ENCODE assay signal across 15 cellular contexts in genomic region chr1:211705439-211706205, GRCh38. TPM values are rescaled to one million over a fixed set of nuclear protein-coding genes. Genes with fewer than 3 reads are reported as not detected.
DNase-seq lines count a peak whose midpoint lies in the region; ATAC-seq and TF ChIP-seq lines count a peak whose summit lies in the region.
"Had no signal": no experiment of that assay in that cellular context is flagged by ENCODE, and none has a peak within 500 bp of the region (broad histone marks: within the 10 kb centered on the region; RNA-seq: fewer than 3 reads in every experiment).

No MANE protein-coding gene starts in this region.

- H3K4me3 Mint-ChIP-seq in stimulated activated naive CD8-positive, alpha-beta T cell treated with anti-CD3 and anti-CD28 coated beads, Interleukin-15, amount 100 ng/mL, for 72 hours: no peak overlapping the region
- H3K4me3 Mint-ChIP-seq: mesothelial cell of epicardium had no signal

- POLR2A ChIA-PET in PC-9 (lab: Charles Lee; ENCODE audit: unreplicated experiment): no interaction called here

- no peaks in the 10 kb centered on the region for H3K27me3 Mint-ChIP-seq in stimulated activated naive CD8-positive, alpha-beta T cell treated with anti-CD3 and anti-CD28 coated beads, Interleukin-15, amount 100 ng/mL, for 72 hours

- H3K27ac Mint-ChIP-seq in stimulated activated naive CD8-positive, alpha-beta T cell treated with anti-CD3 and anti-CD28 coated beads, Interleukin-15, amount 100 ng/mL, for 72 hours: no peak overlapping the region
- H3K27ac Mint-ChIP-seq: mesothelial cell of epicardium had no signal

- H3K36me3 ChIP-seq in PC-9 (ENCODE audit: low read depth) (no peaks in the 10 kb centered on the region), upper lobe of right lung (no peaks in the 10 kb centered on the region)

- H3K27ac ChIP-seq in PC-9: peak overlapping the region; percentile 18; the same call in 1 of the 2 replicates
- peak overlapping the region; percentile 60 for H3K27ac ChIP-seq in foreskin keratinocyte
- no peak overlapping the region for H3K27ac ChIP-seq in upper lobe of right lung

- no TSS peak for BruUV-seq in PC-9 (replicated peaks; lab: Mats Ljungman, UMichigan)

- no peaks in the 10 kb centered on the region for H3K9me3 Mint-ChIP-seq in stimulated activated naive CD8-positive, alpha-beta T cell treated with anti-CD3 and anti-CD28 coated beads, Interleukin-15, amount 100 ng/mL, for 72 hours
- H3K9me3 Mint-ChIP-seq: mesothelial cell of epicardium had no signal

- CTCF ChIA-PET in PC-9 (lab: Charles Lee): interaction anchor here (0.6 to 0.7 kb wide), 2 partner anchors 58 to 124 kb away, joined by 5 read pairs; no protein-coding TSS in a partner anchor

- intact Hi-C loops in PC-9 (cut with micrococcal nuclease; ENCODE audit: unreplicated experiment) (loop anchor here (1.0 to 10.0 kb wide), 2 partner anchors 30 to 69 kb away; no protein-coding TSS in a partner anchor), upper lobe of right lung (cut with DNase I) (no loop called here)

- peak overlapping the region; percentile 52 for H3K4me2 ChIP-seq in PC-9

- no peak for DNase-seq in stimulated activated naive CD8-positive, alpha-beta T cell treated with anti-CD3 and anti-CD28 coated beads, Interleukin-15, Interleukin-2, amounts not matched to agents 100 U/mL and 50 U/mL, for 24 hours
- no peak for DNase-seq in stimulated activated naive CD8-positive, alpha-beta T cell treated with anti-CD3 and anti-CD28 coated beads, Interleukin-15, amount 100 ng/mL, for 72 hours
- DNase-seq in PC-9 (peak; percentile 58 to 85), foreskin keratinocyte (peak; percentile 93 to 97), upper lobe of right lung (no peak)
- DNase-seq in activated T-cell treated with anti-CD3 and anti-CD28 coated beads, Interleukin-2, amount 50 U/mL, for 48 hours: no peak
- DNase-seq: activated effector memory CD4-positive, alpha-beta T cell treated with Interleukin-2 at 50 U/mL for 16 hours; anterior cingulate cortex; Calu3; NCI-H2081 treated with DMSO at 0.1 percent for 48 hours; nucleus accumbens; stimulated activated CD4-positive, alpha-beta T cell treated with anti-CD3 and anti-CD28 coated beads, Interleukin-4, amount 100 ng/mL, for 24 hours had no signal

- no peak overlapping the region for H2AFZ ChIP-seq in PC-9

- H3K9me3 ChIP-seq in PC-9 (ENCODE audit: insufficient read depth, low read depth): no peaks in the 10 kb centered on the region
- no peaks in the 10 kb centered on the region for H3K9me3 ChIP-seq in upper lobe of right lung

- peaks cover 7% of the 10 kb centered on the region for H3K4me1 Mint-ChIP-seq in stimulated activated naive CD8-positive, alpha-beta T cell treated with anti-CD3 and anti-CD28 coated beads, Interleukin-15, amount 100 ng/mL, for 72 hours

- no peaks in the 10 kb centered on the region for H3K27me3 ChIP-seq in PC-9 (ENCODE audit: insufficient read depth, low read depth)
- no peaks in the 10 kb centered on the region for H3K27me3 ChIP-seq in foreskin keratinocyte
- no peaks in the 10 kb centered on the region for H3K27me3 ChIP-seq in upper lobe of right lung

- TF ChIP-seq CTCF in PC-9 (conservative IDR thresholded peaks at IDR 0.05) (no peak), foreskin keratinocyte (conservative IDR thresholded peaks at IDR 0.05) (no peak), upper lobe of right lung (IDR thresholded peaks at IDR 0.05) (no peak)

- no peaks in the 10 kb centered on the region for H3K79me2 ChIP-seq in PC-9 (ENCODE audit: low read depth)

- H3K9me2 ChIP-seq in PC-9 (ENCODE audit: insufficient read depth): no peaks in the 10 kb centered on the region

- peaks cover 17% of the 10 kb centered on the region for H3F3A ChIP-seq in PC-9 (ENCODE audit: insufficient read depth, low read depth)

- H3K4me1 ChIP-seq in PC-9 (replicated peaks; ENCODE audit: insufficient read depth): peaks cover 26% of the 10 kb centered on the region
- peaks cover 8% of the 10 kb centered on the region for H3K4me1 ChIP-seq in foreskin keratinocyte
- H3K4me1 ChIP-seq in upper lobe of right lung: no peaks in the 10 kb centered on the region

- no peaks in the 10 kb centered on the region for H4K20me1 ChIP-seq in PC-9 (ENCODE audit: insufficient read depth)

- peak; percentile 49 for ATAC-seq in stimulated activated naive CD8-positive, alpha-beta T cell treated with anti-CD3 and anti-CD28 coated beads, Interleukin-15, Interleukin-2, amounts not matched to agents 100 U/mL and 50 U/mL, for 24 hours
- ATAC-seq in stimulated activated naive CD8-positive, alpha-beta T cell treated with anti-CD3 and anti-CD28 coated beads, Interleukin-15, amount 100 ng/mL, for 72 hours: no peak
- peak; percentile 91 for ATAC-seq in foreskin keratinocyte
- peak; percentile 54 for ATAC-seq in upper lobe of right lung
- no peak for ATAC-seq in HG03432 (IDR thresholded peaks at IDR 0.05; ENCODE audit: unreplicated experiment)
- ATAC-seq in GM21723 (IDR thresholded peaks at IDR 0.05; ENCODE audit: unreplicated experiment): no peak

- H3K4me3 ChIP-seq in PC-9: no peak overlapping the region
- H3K4me3 ChIP-seq in upper lobe of right lung: no peak overlapping the region

RNA-seq across cellular contexts. Expression of gene NEK2, which starts 30.2 kb away (rescaled TPM):
- total RNA-seq in PC-9 (2021): 56.0 and 60.5 TPM in 2 replicates
- total RNA-seq in foreskin keratinocyte: 24.1 and 31.1 TPM in 2 replicates
- polyA plus RNA-seq in foreskin keratinocyte: 11.0 and 16.1 TPM in 2 replicates
- total RNA-seq in upper lobe of right lung: 0.35 TPM

Comparison
In these comparisons a context has a peak if more than half of its experiments do, and no peak if none do; other contexts are left out.
1. ATAC-seq: peak in stimulated activated naive CD8-positive, alpha-beta T cell treated with anti-CD3 and anti-CD28 coated beads, Interleukin-15, Interleukin-2, amounts not matched to agents 100 U/mL and 50 U/mL, for 24 hours (single experiment), foreskin keratinocyte (single experiment) and upper lobe of right lung (single experiment); none in stimulated activated naive CD8-positive, alpha-beta T cell treated with anti-CD3 and anti-CD28 coated beads, Interleukin-15, amount 100 ng/mL, for 72 hours (single experiment), HG03432 (single experiment) and GM21723 (single experiment).
2. DNase-seq: peak in PC-9 (2 of 2) and foreskin keratinocyte (2 of 2); none in stimulated activated naive CD8-positive, alpha-beta T cell treated with anti-CD3 and anti-CD28 coated beads, Interleukin-15, Interleukin-2, amounts not matched to agents 100 U/mL and 50 U/mL, for 24 hours (single experiment), stimulated activated naive CD8-positive, alpha-beta T cell treated with anti-CD3 and anti-CD28 coated beads, Interleukin-15, amount 100 ng/mL, for 72 hours (0 of 2), upper lobe of right lung (single experiment) and activated T-cell treated with anti-CD3 and anti-CD28 coated beads, Interleukin-2, amount 50 U/mL, for 48 hours (0 of 2).
3. RNA of gene NEK2, which starts 30.2 kb away (total RNA-seq): 56.0 to 60.5 TPM in PC-9 and 24.1 to 31.1 TPM in foreskin keratinocyte; 0.35 TPM in upper lobe of right lung (single experiment); every median in the first group is over 10 times any median in the second.